ENCODE assay signal across 25 cellular contexts in genomic region chr20:11861479-11861878, GRCh38.
"Had no signal": no experiment of that assay in that cellular context is flagged by ENCODE, and none has a peak within 500 bp of the region (broad histone marks: within the 10 kb centered on the region; RNA-seq: fewer than 3 reads in every experiment).

No MANE protein-coding gene starts in this region.

- DNase-seq: glutamatergic neuron; kidney glomerular epithelial cell; left cardiac atrium; lower lobe of right lung; mammary epithelial cell; mesenchymal stem cell; naive thymus-derived CD8-positive, alpha-beta T cell; nucleus accumbens; right lobe of liver; stimulated activated CD4-positive, alpha-beta T cell treated with anti-CD3 and anti-CD28 coated beads, Interleukin-1b, Interleukin-23, amount 100 ng/mL, for 48 hours; stimulated activated CD4-positive, alpha-beta T cell treated with anti-CD3 and anti-CD28 coated beads, Interleukin-2, amount 100 ng/mL, for 48 hours; stimulated activated CD4-positive, alpha-beta T cell treated with anti-CD3 and anti-CD28 coated beads, Interleukin-4, amount 100 ng/mL, for 4 hours; stimulated activated CD8-positive, alpha-beta memory T cell treated with anti-CD3 and anti-CD28 coated beads, Interleukin-4, amount 100 ng/mL, for 48 hours; stimulated activated naive CD8-positive, alpha-beta T cell treated with anti-CD3 and anti-CD28 coated beads, Interleukin-15, Interleukin-2, amounts not matched to agents 100 U/mL and 50 U/mL, for 24 hours; stomach; testis; thyroid gland; transverse colon; uterus had no signal

- H3K4me3 ChIP-seq: heart right ventricle, hepatocyte, lower lobe of right lung, right atrium auricular region, right lobe of liver, smooth muscle cell, stomach, testis, thyroid gland, transverse colon, uterus had no signal

- H3K27me3 ChIP-seq: heart right ventricle, hepatocyte, right atrium auricular region, right lobe of liver, stomach, testis, thyroid gland, transverse colon, uterus had no signal

- H3K27ac ChIP-seq: hepatocyte, lower lobe of right lung, right atrium auricular region, right lobe of liver, stomach, testis, thyroid gland, transverse colon, uterus had no signal

- H3K9me3 ChIP-seq: heart right ventricle, lower lobe of right lung, right atrium auricular region, right lobe of liver, stomach, testis, thyroid gland, transverse colon, uterus had no signal

- H3K4me1 ChIP-seq: lower lobe of right lung, right atrium auricular region, right lobe of liver, stomach, testis, thyroid gland, transverse colon, uterus had no signal

- H3K36me3 ChIP-seq: heart right ventricle, lower lobe of right lung, right atrium auricular region, right lobe of liver, stomach, thyroid gland, transverse colon, uterus had no signal

- H2AFZ ChIP-seq: hepatocyte had no signal

- ATAC-seq: left cardiac atrium; left lobe of liver; lower lobe of right lung; naive thymus-derived CD8-positive, alpha-beta T cell; right lobe of liver; stimulated activated memory B cell treated with anti-CD40 and anti-IgM and Interleukin-4, amounts not matched to agents 10 μg/mL and 1 μg/mL and 100 μg/mL, for 72 hours; stimulated activated naive CD8-positive, alpha-beta T cell treated with anti-CD3 and anti-CD28 coated beads, Interleukin-15, Interleukin-2, amounts not matched to agents 100 U/mL and 50 U/mL, for 24 hours had no signal

- H3K79me2 ChIP-seq: hepatocyte had no signal

- H3K4me2 ChIP-seq: hepatocyte, smooth muscle cell had no signal
